Comparison of ENCODE assay signal across 8 cellular contexts in the genomic region with DNA sequence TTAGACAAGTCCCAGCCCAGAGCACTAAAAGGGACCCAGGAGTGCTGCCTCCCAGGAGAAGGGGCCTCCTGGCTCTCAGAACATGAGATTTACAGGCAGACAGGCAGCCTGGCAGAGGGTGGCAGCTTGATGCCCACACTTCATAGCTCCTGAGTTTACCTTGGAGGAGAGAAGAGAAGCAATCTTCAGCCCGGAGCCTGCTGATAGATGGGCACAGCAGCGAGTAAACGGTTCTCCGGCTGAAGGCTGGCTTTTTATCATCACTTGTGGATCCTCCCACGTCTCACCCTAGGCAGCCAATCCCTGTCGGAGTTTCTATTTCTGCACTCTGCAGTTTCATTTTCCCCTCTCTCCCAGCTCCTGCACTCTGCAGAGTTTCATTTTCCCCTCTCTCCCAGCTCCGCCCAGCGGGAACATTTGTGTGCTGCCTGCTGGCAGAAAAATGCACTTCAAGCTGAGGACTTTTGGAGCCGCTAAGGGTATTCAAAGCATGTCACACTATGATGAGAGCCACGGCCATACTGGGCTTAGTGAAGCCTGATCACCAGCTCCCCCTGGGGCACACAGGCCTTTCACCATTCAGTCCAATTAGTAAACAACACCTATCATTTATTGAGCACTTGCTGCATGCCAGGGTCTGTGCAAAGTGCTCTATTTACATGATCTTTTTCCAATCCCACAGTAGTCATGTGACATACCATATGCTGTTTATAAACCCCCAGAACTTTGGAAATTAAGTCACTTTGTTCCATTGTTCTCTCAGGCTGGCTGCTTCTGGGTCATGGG.
DNase-seq lines count a peak whose midpoint lies in the region; ATAC-seq and TF ChIP-seq lines count a peak whose summit lies in the region.

A gene with protein sequence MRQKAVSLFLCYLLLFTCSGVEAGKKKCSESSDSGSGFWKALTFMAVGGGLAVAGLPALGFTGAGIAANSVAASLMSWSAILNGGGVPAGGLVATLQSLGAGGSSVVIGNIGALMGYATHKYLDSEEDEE (minus strand): TSS at position 229 of the 786 bp plus-strand sequence. CDS start 2,878 bp downstream, outside the sequence.

- peak within 1 kb of the TSS; percentile 6 to 80 for H3K9ac ChIP-seq in stomach smooth muscle (ENCODE audit: low read length in 2 of 2)

- H3K27ac Mint-ChIP-seq in nephron progenitor cell: peak within 1 kb of the TSS; percentile 55

- H4K20me1 ChIP-seq in DOHH2 (ENCODE audit: control insufficient read depth, insufficient read depth, low read depth, low read length): no peaks in the 10 kb centered on the region

- H3K4me3 Mint-ChIP-seq in nephron progenitor cell: peak within 1 kb of the TSS; percentile 77

- peaks cover 17% of the 10 kb centered on the region for H3K27me3 Mint-ChIP-seq in nephron progenitor cell (ENCODE audit: low read depth, poor library complexity)

- peak; percentile 37 for TF ChIP-seq CTCF in DOHH2 (IDR thresholded peaks at IDR 0.05; ENCODE audit: low read depth, low read length, poor library complexity, severe bottlenecking)
- no peak for TF ChIP-seq CTCF in LNCaP clone FGC (IDR thresholded peaks at IDR 0.05; ENCODE audit: control insufficient read depth, extremely low read depth, insufficient read depth)
- TF ChIP-seq CTCF in RWPE1 (conservative IDR thresholded peaks at IDR 0.05; ENCODE audit: low read depth): peak; percentile 42
- peak; percentile 48 for TF ChIP-seq CTCF in fibroblast of pulmonary artery (IDR thresholded peaks at IDR 0.05; ENCODE audit: low read length, missing control alignments)
- peak; percentile 32 for TF ChIP-seq CTCF in nephron progenitor cell (IDR thresholded peaks at IDR 0.05)

- no peaks in the 10 kb centered on the region for H3K9me3 Mint-ChIP-seq in nephron progenitor cell

- H3K27me3 ChIP-seq in DOHH2 (ENCODE audit: control insufficient read depth, low read length) (peaks cover 4% of the 10 kb centered on the region), stomach smooth muscle (ENCODE audit: control insufficient read depth in 1 of 2, insufficient read depth in 2 of 2, low read length in 2 of 2) (no peaks in the 10 kb centered on the region)

- H3K36me3 ChIP-seq in DOHH2 (ENCODE audit: control insufficient read depth, low read length) (no peaks in the 10 kb centered on the region), stomach smooth muscle (ENCODE audit: control insufficient read depth in 2 of 2, insufficient read depth in 2 of 2, low read length in 2 of 2) (no peaks in the 10 kb centered on the region)

- H3K4me1 Mint-ChIP-seq in nephron progenitor cell: peaks cover 12% of the 10 kb centered on the region

- H3K79me2 ChIP-seq in DOHH2 (ENCODE audit: control insufficient read depth, low read length): no peaks in the 10 kb centered on the region

- CTCF ChIA-PET in RWPE1 (lab: Yijun Ruan, JAX): interaction anchor here (0.8 to 1.1 kb wide), 3 partner anchors 9 to 277 kb away, joined by 3 to 4 read pairs (median 3); a partner anchor contains a TSS

- DNase-seq in LNCaP clone FGC (ENCODE audit: low read depth) (peak; percentile 90), RWPE1 (ENCODE audit: low spot score) (peak; percentile 100), fibroblast of pulmonary artery (ENCODE audit: low read depth) (peak; percentile 98), nephron progenitor cell (peak; percentile 73)
- peak; percentile 61 for DNase-seq in activated T-helper 9 cell treated with anti-CD3 and anti-CD28 coated beads, Interleukin-2, amount 50 U/mL, for 16 hours (ENCODE audit: low read depth)

- H3K4me3 ChIP-seq in DOHH2 (ENCODE audit: low read length): peak within 1 kb of the TSS; percentile 64
- peak within 1 kb of the TSS; percentile 38 for H3K4me3 ChIP-seq in LNCaP clone FGC (ENCODE audit: low read depth, low read length)
- H3K4me3 ChIP-seq in fibroblast of pulmonary artery (replicated peaks; ENCODE audit: low read depth, low read length): peak within 1 kb of the TSS; percentile 61
- H3K4me3 ChIP-seq in stomach smooth muscle (ENCODE audit: low read length in 2 of 2): peak within 1 kb of the TSS; percentile 55 to 88

- H3K4me2 ChIP-seq in DOHH2 (ENCODE audit: low read length): peak within 1 kb of the TSS; percentile 66

- no peaks in the 10 kb centered on the region for H3F3A ChIP-seq in DOHH2 (ENCODE audit: control insufficient read depth, insufficient read depth)

- no peaks in the 10 kb centered on the region for H3K36me3 Mint-ChIP-seq in nephron progenitor cell (ENCODE audit: low read depth)

- POLR2A ChIA-PET in RWPE1 (lab: Yijun Ruan, JAX; ENCODE audit: low non-redundant PET): interaction anchor here (0.6 to 1.2 kb wide), 4 partner anchors 53 to 287 kb away, joined by 3 to 4 read pairs (median 4); a partner anchor contains a TSS

- peak; percentile 71 for ATAC-seq in GM21737 (IDR thresholded peaks at IDR 0.05; ENCODE audit: unreplicated experiment)

- no peaks in the 10 kb centered on the region for H3K9me2 ChIP-seq in DOHH2 (replicated peaks; ENCODE audit: control insufficient read depth, low read length)

- H3K4me1 ChIP-seq in DOHH2 (ENCODE audit: control insufficient read depth, low read length) (peaks cover 20% of the 10 kb centered on the region), stomach smooth muscle (ENCODE audit: control insufficient read depth, insufficient read depth, low read length) (peaks cover 27% of the 10 kb centered on the region)

- no peaks in the 10 kb centered on the region for H3K9me3 ChIP-seq in DOHH2 (ENCODE audit: control insufficient read depth, insufficient read depth, low read length)
- H3K9me3 ChIP-seq in stomach smooth muscle (ENCODE audit: control insufficient read depth in 2 of 2, low read length in 2 of 2): no peaks in the 10 kb centered on the region

- H3K27ac ChIP-seq in DOHH2 (ENCODE audit: low read depth, low read length) (no peak within 1 kb of the TSS), RWPE1 (peak within 1 kb of the TSS; percentile 81), stomach smooth muscle (ENCODE audit: low read length) (peak within 1 kb of the TSS; percentile 80)
